ENCODE assay signal across 24 cellular contexts in the genomic region with DNA sequence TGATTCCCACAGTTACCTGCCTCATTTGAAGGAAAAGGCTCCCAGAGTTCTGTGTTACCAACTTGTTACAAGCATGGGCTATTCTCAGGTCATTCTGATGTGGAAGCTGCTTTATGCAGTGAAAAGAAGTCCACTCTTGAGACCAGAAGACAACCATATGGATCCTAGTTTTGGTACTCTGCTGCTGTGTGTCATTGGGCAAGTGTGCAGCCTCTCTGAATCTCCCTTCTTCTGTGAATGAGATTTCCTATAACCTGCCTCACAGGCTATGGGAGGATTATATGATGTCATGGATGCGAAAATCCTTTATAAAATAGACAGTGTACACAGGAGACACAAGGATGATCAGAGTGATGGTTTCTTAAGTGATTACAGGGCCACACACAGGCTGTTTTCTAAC.
DNase-seq lines count a peak whose midpoint lies in the region; ATAC-seq, FAIRE-seq and TF ChIP-seq lines count a peak whose summit lies in the region.
"Had no signal": no experiment of that assay in that cellular context is flagged by ENCODE, and none has a peak within 500 bp of the region (broad histone marks: within the 10 kb centered on the region; RNA-seq: fewer than 3 reads in every experiment).

No MANE protein-coding gene starts in this region.

- H3K9me3 Mint-ChIP-seq in activated T-helper 1 cell treated with anti-CD3 and anti-CD28 coated beads, Interleukin-12 subunit alpha, Interleukin-12 subunit beta, Interleukin-2, Interleukin-4 antibody, amounts not matched to agents 30 ng/mL and 10 ng/mL and 1 ng/mL, durations not matched to agents 14 hours and 24 hours and 36 hours, result no peaks in the 10 kb centered on the region
- no peaks in the 10 kb centered on the region for H3K9me3 Mint-ChIP-seq in naive B cell
- H3K9me3 Mint-ChIP-seq: dendritic cell treated with granulocyte-macrophage colony-stimulating factor and Interleukin-4, amounts not matched to agents 40 ng/mL and 50 ng/mL, for 4 days had no signal

- FAIRE-seq in urothelium cell line (lab: Jason Lieb, UNC), result no peak
- FAIRE-seq: bronchial epithelial cell, keratinocyte had no signal

- H3K4me1 ChIP-seq in left ventricle myocardium inferior, result peaks cover 62% of the 10 kb centered on the region
- H3K4me1 ChIP-seq: prostate gland had no signal

- peak overlapping the region; percentile 23 for H3K27ac Mint-ChIP-seq in activated T-helper 1 cell treated with anti-CD3 and anti-CD28 coated beads, Interleukin-12 subunit alpha, Interleukin-12 subunit beta, Interleukin-2, Interleukin-4 antibody, amounts not matched to agents 30 ng/mL and 10 ng/mL and 1 ng/mL, durations not matched to agents 14 hours and 24 hours and 36 hours
- peak overlapping the region in 4 of 6 donors; percentile 39 to 84 (median 75) for H3K27ac Mint-ChIP-seq in naive B cell
- H3K27ac Mint-ChIP-seq: dendritic cell treated with granulocyte-macrophage colony-stimulating factor and Interleukin-4, amounts not matched to agents 40 ng/mL and 50 ng/mL, for 4 days had no signal

- TF ChIP-seq CTCF in left ventricle myocardium inferior (IDR thresholded peaks at IDR 0.05; ENCODE audit: borderline replicate concordance), result no peak

- no peaks in the 10 kb centered on the region for H3K9me3 ChIP-seq in left ventricle myocardium inferior (replicated peaks)
- H3K9me3 ChIP-seq: prostate gland, spleen had no signal

- peaks cover 73% of the 10 kb centered on the region for H3K36me3 Mint-ChIP-seq in activated T-helper 1 cell treated with anti-CD3 and anti-CD28 coated beads, Interleukin-12 subunit alpha, Interleukin-12 subunit beta, Interleukin-2, Interleukin-4 antibody, amounts not matched to agents 30 ng/mL and 10 ng/mL and 1 ng/mL, durations not matched to agents 14 hours and 24 hours and 36 hours (ENCODE audit: low read depth)
- H3K36me3 Mint-ChIP-seq in naive B cell, result peaks cover 30 to 57% of the 10 kb centered on the region in 2 donors

- no peak for ATAC-seq in left ventricle myocardium superior
- no peak for ATAC-seq in naive B cell (ENCODE audit: low read depth in 2 of 2)
- no peak for ATAC-seq in HG02884 (IDR thresholded peaks at IDR 0.05; ENCODE audit: unreplicated experiment)
- ATAC-seq: activated CD4-positive, CD25-positive, alpha-beta regulatory T cell treated with anti-CD3 and anti-CD28 coated beads, Interleukin-2, amount 50 U/mL, for 24 hours had no signal

- no peaks in the 10 kb centered on the region for H3K27me3 ChIP-seq in left ventricle myocardium inferior (ENCODE audit: low read depth)
- H3K27me3 ChIP-seq: spleen had no signal

- H3K4me3 ChIP-seq in left ventricle myocardium inferior, result no peak overlapping the region
- H3K4me3 ChIP-seq: prostate gland, SK-N-MC, spleen had no signal

- H3K4me1 Mint-ChIP-seq in activated T-helper 1 cell treated with anti-CD3 and anti-CD28 coated beads, Interleukin-12 subunit alpha, Interleukin-12 subunit beta, Interleukin-2, Interleukin-4 antibody, amounts not matched to agents 30 ng/mL and 10 ng/mL and 1 ng/mL, durations not matched to agents 14 hours and 24 hours and 36 hours (ENCODE audit: low read depth), result peaks cover 78% of the 10 kb centered on the region
- peaks cover 20 to 67% (median 24%) of the 10 kb centered on the region in 3 donors for H3K4me1 Mint-ChIP-seq in naive B cell

- no peaks in the 10 kb centered on the region for H3K27me3 Mint-ChIP-seq in activated T-helper 1 cell treated with anti-CD3 and anti-CD28 coated beads, Interleukin-12 subunit alpha, Interleukin-12 subunit beta, Interleukin-2, Interleukin-4 antibody, amounts not matched to agents 30 ng/mL and 10 ng/mL and 1 ng/mL, durations not matched to agents 14 hours and 24 hours and 36 hours (ENCODE audit: insufficient read depth)
- H3K27me3 Mint-ChIP-seq in naive B cell, result no peaks in the 10 kb centered on the region
- H3K27me3 Mint-ChIP-seq: dendritic cell treated with granulocyte-macrophage colony-stimulating factor and Interleukin-4, amounts not matched to agents 40 ng/mL and 50 ng/mL, for 4 days had no signal

- H3K36me3 ChIP-seq in left ventricle myocardium inferior, result peaks cover 51% of the 10 kb centered on the region
- H3K36me3 ChIP-seq: prostate gland had no signal

- peak overlapping the region; percentile 13 for H3K27ac ChIP-seq in left ventricle myocardium inferior (replicated peaks)
- H3K27ac ChIP-seq: epithelial cell of prostate, SK-N-MC had no signal

- intact Hi-C loops in left ventricle myocardium inferior (cut with micrococcal nuclease), result no loop called here
- intact Hi-C loops in left ventricle myocardium superior (cut with micrococcal nuclease), result no loop called here
- intact Hi-C loops in activated T-helper 1 cell treated with anti-CD3 and anti-CD28 coated beads, Interleukin-12 subunit alpha, Interleukin-12 subunit beta, Interleukin-2, Interleukin-4 antibody, amounts not matched to agents 30 ng/mL and 10 ng/mL and 1 ng/mL, durations not matched to agents 14 hours and 24 hours and 36 hours (cut with micrococcal nuclease), result no loop called here

- H3K4me3 Mint-ChIP-seq in activated T-helper 1 cell treated with anti-CD3 and anti-CD28 coated beads, Interleukin-12 subunit alpha, Interleukin-12 subunit beta, Interleukin-2, Interleukin-4 antibody, amounts not matched to agents 30 ng/mL and 10 ng/mL and 1 ng/mL, durations not matched to agents 14 hours and 24 hours and 36 hours, result no peak overlapping the region
- no peak overlapping the region for H3K4me3 Mint-ChIP-seq in naive B cell
- H3K4me3 Mint-ChIP-seq: dendritic cell treated with granulocyte-macrophage colony-stimulating factor and Interleukin-4, amounts not matched to agents 40 ng/mL and 50 ng/mL, for 4 days; neural crest cell had no signal

- DNase-seq in left ventricle myocardium inferior (no peak), left ventricle myocardium superior (no peak), naive B cell (no peak), AG20443 (ENCODE audit: low spot score) (no peak), urothelium cell line (ENCODE audit: low spot score) (no peak)
- DNase-seq in activated T-helper 1 cell treated with anti-CD3 and anti-CD28 coated beads, Interleukin-12 subunit alpha, Interleukin-12 subunit beta, Interleukin-2, Interleukin-4 antibody, amounts not matched to agents 30 ng/mL and 10 ng/mL and 1 ng/mL, durations not matched to agents 14 hours and 24 hours and 36 hours (ENCODE audit: low spot score), result no peak
- DNase-seq: activated CD8-positive, alpha-beta memory T cell treated with anti-CD3 and anti-CD28 coated beads, Interleukin-2, amount 50 U/mL, for 48 hours; COR-L47; foreskin melanocyte; hypothalamus; KG1; NCI-H1048; NCI-H2081; spleen; stimulated activated CD4-positive, alpha-beta T cell treated with anti-CD3 and anti-CD28 coated beads, Interleukin-4, amount 100 ng/mL, for 4 hours had no signal
